In genomic region chr5:150789431-150789830, GRCh38 we compare ENCODE assay signal across 13 cellular contexts. TPM values are rescaled to one million over a fixed set of nuclear protein-coding genes. Genes with fewer than 3 reads are reported as not detected.
DNase-seq lines count a peak whose midpoint lies in the region; ATAC-seq and TF ChIP-seq lines count a peak whose summit lies in the region.
"Had no signal": no experiment of that assay in that cellular context is flagged by ENCODE, and none has a peak within 500 bp of the region (broad histone marks: within the 10 kb centered on the region; RNA-seq: fewer than 3 reads in every experiment).

No MANE protein-coding gene starts in this region.

- peaks cover 8% of the 10 kb centered on the region for H3K9me3 Mint-ChIP-seq in T-helper 2 cell treated with Interferon-gamma antibody and Interleukin-4, amounts not matched to agents 5 μg/mL and 100 μg/mL, for 36 hours
- no peaks in the 10 kb centered on the region for H3K9me3 Mint-ChIP-seq in dendritic cell treated with granulocyte-macrophage colony-stimulating factor and Interleukin-4, amounts not matched to agents 40 ng/mL and 50 ng/mL, for 4 days
- H3K9me3 Mint-ChIP-seq: immature natural killer cell had no signal

- H3K18ac ChIP-seq in neuronal stem cell (ENCODE audit: low read length), result no peak overlapping the region

- H3K4me2 ChIP-seq in skeletal muscle satellite cell (ENCODE audit: low read length) (peak overlapping the region; percentile 76), neuronal stem cell (ENCODE audit: insufficient read depth, low read length, poor library complexity, severe bottlenecking) (no peak overlapping the region)

- no peak for TF ChIP-seq CTCF in Panc1 (IDR thresholded peaks at IDR 0.05)

- no peak for DNase-seq in T-helper 2 cell treated with Interferon-gamma antibody and Interleukin-4, amounts not matched to agents 5 μg/mL and 100 μg/mL, for 36 hours (ENCODE audit: low spot score)
- DNase-seq in T-helper 2 cell (no peak), Panc1 (ENCODE audit: low read depth, low spot score) (no peak), neuronal stem cell (ENCODE audit: low spot score) (no peak), A172 (ENCODE audit: low spot score) (no peak)
- DNase-seq in activated CD8-positive, alpha-beta memory T cell treated with anti-CD3 and anti-CD28 coated beads for 24 hours, result no peak
- DNase-seq: activated effector memory CD4-positive, alpha-beta T cell treated with Interleukin-2 at 50 U/mL for 16 hours; immature natural killer cell had no signal

- peak overlapping the region; percentile 74 for H3K27ac Mint-ChIP-seq in T-helper 2 cell treated with Interferon-gamma antibody and Interleukin-4, amounts not matched to agents 5 μg/mL and 100 μg/mL, for 36 hours
- H3K27ac Mint-ChIP-seq in dendritic cell treated with granulocyte-macrophage colony-stimulating factor and Interleukin-4, amounts not matched to agents 40 ng/mL and 50 ng/mL, for 4 days, result peak overlapping the region; percentile 51

- H2AFZ ChIP-seq in neuronal stem cell (ENCODE audit: low read length), result no peak overlapping the region

- H3K23ac ChIP-seq in neuronal stem cell (ENCODE audit: low read depth, low read length, poor library complexity), result no peak overlapping the region

- CTCF ChIA-PET in Panc1 (lab: Charles Lee), result interaction anchor here (1.1 kb wide), 1 partner anchor 11 kb away, joined by 4 read pairs; the partner anchor contains the start of gene SMIM3

- H2BK120ac ChIP-seq in neuronal stem cell (ENCODE audit: low read depth, low read length), result no peak overlapping the region

- H2BK5ac ChIP-seq in neuronal stem cell (ENCODE audit: low read length), result no peak overlapping the region

- H3K14ac ChIP-seq in neuronal stem cell (ENCODE audit: low read length), result no peak overlapping the region

- H3K79me1 ChIP-seq in neuronal stem cell (ENCODE audit: low read depth, low read length), result no peaks in the 10 kb centered on the region

- no peak overlapping the region for H2AK5ac ChIP-seq in neuronal stem cell (ENCODE audit: low read depth, low read length)

- H3K4ac ChIP-seq in neuronal stem cell (ENCODE audit: low read length), result no peak overlapping the region

- peaks cover 48% of the 10 kb centered on the region for H3K4me1 Mint-ChIP-seq in T-helper 2 cell treated with Interferon-gamma antibody and Interleukin-4, amounts not matched to agents 5 μg/mL and 100 μg/mL, for 36 hours (ENCODE audit: low read depth)
- peaks cover 56% of the 10 kb centered on the region for H3K4me1 Mint-ChIP-seq in dendritic cell treated with granulocyte-macrophage colony-stimulating factor and Interleukin-4, amounts not matched to agents 40 ng/mL and 50 ng/mL, for 4 days (ENCODE audit: low read depth)

- no peaks in the 10 kb centered on the region for H3K36me3 ChIP-seq in Panc1 (ENCODE audit: control insufficient read depth, insufficient read depth, low read length)
- peaks cover 5% of the 10 kb centered on the region for H3K36me3 ChIP-seq in skeletal muscle satellite cell (ENCODE audit: insufficient read depth, low read length)
- H3K36me3 ChIP-seq in neuronal stem cell (replicated peaks in 1 of 2; ENCODE audit: control insufficient read depth in 2 of 2, insufficient read depth in 2 of 2, low read length in 2 of 2), result no peaks in the 10 kb centered on the region
- H3K36me3 ChIP-seq: prostate gland had no signal

- no peak overlapping the region for H4K8ac ChIP-seq in neuronal stem cell (ENCODE audit: low read depth, low read length)

- ATAC-seq in Panc1, result peak; percentile 61

- H3K27ac ChIP-seq in Panc1 (ENCODE audit: low read length) (peak overlapping the region; percentile 65), neuronal stem cell (replicated peaks; ENCODE audit: low read length) (no peak overlapping the region)

- H3K9me3 ChIP-seq in Panc1 (ENCODE audit: control insufficient read depth, insufficient read depth, low read depth, low read length) (no peaks in the 10 kb centered on the region), skeletal muscle satellite cell (replicated peaks; ENCODE audit: low read length) (no peaks in the 10 kb centered on the region), neuronal stem cell (replicated peaks in 1 of 2; ENCODE audit: control insufficient read depth in 2 of 2, insufficient read depth in 1 of 2, low read depth in 1 of 2, low read length in 2 of 2) (peaks cover 0 to 9% of the 10 kb centered on the region in 2 donors)
- H3K9me3 ChIP-seq: prostate gland had no signal

- H3K4me1 ChIP-seq in Panc1 (ENCODE audit: control insufficient read depth, insufficient read depth, low read length) (peaks cover 43% of the 10 kb centered on the region), skeletal muscle satellite cell (ENCODE audit: control insufficient read depth, insufficient read depth, low read length) (peaks cover 57% of the 10 kb centered on the region), neuronal stem cell (ENCODE audit: control insufficient read depth in 2 of 2, insufficient read depth in 1 of 2, low read depth in 1 of 2, low read length in 2 of 2) (peaks cover 0 to 3% of the 10 kb centered on the region in 2 donors)
- H3K4me1 ChIP-seq: prostate gland had no signal

- no CpG with 5 or more reads among the region's 7 CpGs for whole genome bisulfite sequencing in neuronal stem cell (ENCODE audit: extremely low coverage in 2 of 2, insufficient read length in 2 of 2, insufficient replicate concordance in 1 of 2), 2 donors

- no peak overlapping the region for H4K91ac ChIP-seq in neuronal stem cell (ENCODE audit: low read depth, low read length, poor library complexity)

- peaks cover 42% of the 10 kb centered on the region for H3K36me3 Mint-ChIP-seq in T-helper 2 cell treated with Interferon-gamma antibody and Interleukin-4, amounts not matched to agents 5 μg/mL and 100 μg/mL, for 36 hours (ENCODE audit: low read depth)
- no peaks in the 10 kb centered on the region for H3K36me3 Mint-ChIP-seq in dendritic cell treated with granulocyte-macrophage colony-stimulating factor and Interleukin-4, amounts not matched to agents 40 ng/mL and 50 ng/mL, for 4 days (ENCODE audit: low read depth)

- no peak overlapping the region for H2BK15ac ChIP-seq in neuronal stem cell (ENCODE audit: low read length)

- POLR2A ChIA-PET in Panc1 (lab: Charles Lee), result no interaction called here

- no peak overlapping the region for H2BK12ac ChIP-seq in neuronal stem cell (ENCODE audit: low read length)

- intact Hi-C loops in Panc1 (cut with micrococcal nuclease; ENCODE audit: unreplicated experiment), result no loop called here
- intact Hi-C loops in dendritic cell treated with granulocyte-macrophage colony-stimulating factor and Interleukin-4, amounts not matched to agents 40 ng/mL and 50 ng/mL, for 4 days (cut with micrococcal nuclease), result no loop called here

- in situ Hi-C loops in Panc1 (cut with HindIII; ENCODE audit: low pct_unique_long_range_greater_than_20kb, low sequenced_read_pairs), result no loop called here

- H3K9ac ChIP-seq in skeletal muscle satellite cell (ENCODE audit: low read depth, low read length), result peak overlapping the region; percentile 44
- H3K9ac ChIP-seq in neuronal stem cell (ENCODE audit: low read depth, low read length, poor library complexity), result no peak overlapping the region

- H3K27me3 ChIP-seq in Panc1 (ENCODE audit: control insufficient read depth, insufficient read depth, low read length) (no peaks in the 10 kb centered on the region), skeletal muscle satellite cell (ENCODE audit: control insufficient read depth, insufficient read depth, low read length) (no peaks in the 10 kb centered on the region), neuronal stem cell (ENCODE audit: control insufficient read depth in 3 of 3, insufficient read depth in 3 of 3, low read depth in 1 of 3, low read length in 3 of 3) (no peaks in the 10 kb centered on the region)

- no peak overlapping the region; a peak in 1 of 4 replicates for H3K4me3 ChIP-seq in Panc1 (ENCODE audit: low read depth in 2 of 2, low read length in 2 of 2)
- peak overlapping the region; percentile 29 for H3K4me3 ChIP-seq in skeletal muscle satellite cell (ENCODE audit: low read length)
- no peak overlapping the region for H3K4me3 ChIP-seq in neuronal stem cell (ENCODE audit: low read length in 2 of 2)
- H3K4me3 ChIP-seq: A549, K562, prostate gland had no signal

- no TSS peak for BruUV-seq in Panc1 (replicated peaks; lab: Mats Ljungman, UMichigan)

- H3K27me3 Mint-ChIP-seq in T-helper 2 cell treated with Interferon-gamma antibody and Interleukin-4, amounts not matched to agents 5 μg/mL and 100 μg/mL, for 36 hours (ENCODE audit: low read depth), result no peaks in the 10 kb centered on the region
- H3K27me3 Mint-ChIP-seq in dendritic cell treated with granulocyte-macrophage colony-stimulating factor and Interleukin-4, amounts not matched to agents 40 ng/mL and 50 ng/mL, for 4 days, result no peaks in the 10 kb centered on the region

- H3K4me3 Mint-ChIP-seq in T-helper 2 cell treated with Interferon-gamma antibody and Interleukin-4, amounts not matched to agents 5 μg/mL and 100 μg/mL, for 36 hours, result peak overlapping the region; percentile 65
- H3K4me3 Mint-ChIP-seq in dendritic cell treated with granulocyte-macrophage colony-stimulating factor and Interleukin-4, amounts not matched to agents 40 ng/mL and 50 ng/mL, for 4 days, result peak overlapping the region; percentile 28

RNA-seq across cellular contexts. Expression of gene SMIM3, which starts 10.9 kb away (rescaled TPM):
- total RNA-seq in Panc1 (2021; ENCODE audit: unreplicated experiment), result 55.2 TPM
- polyA plus RNA-seq in Panc1 (2012; ENCODE audit: insufficient read length), result 75.0 TPM
- total RNA-seq in skeletal muscle satellite cell (2012; rRNA removed), result 136 and 155 TPM in 2 replicates
- 11.0 TPM for polyA plus RNA-seq in neuronal stem cell (2013, experiment 1 of 2)
- 10.7 TPM for polyA plus RNA-seq in neuronal stem cell (2013, experiment 2 of 2)
- total RNA-seq in A172 (2014; rRNA removed; shearing (Covaris generic)), result 11.4 and 26.2 TPM in 2 replicates

RNA-seq across cellular contexts. Expression of gene DCTN4, which starts 30.6 kb away (rescaled TPM):
- total RNA-seq in Panc1 (2021; ENCODE audit: unreplicated experiment), result 66.8 TPM
- polyA plus RNA-seq in Panc1 (2012; ENCODE audit: insufficient read length), result 33.5 TPM
- total RNA-seq in skeletal muscle satellite cell (2012; rRNA removed), result 59.6 and 62.6 TPM in 2 replicates
- polyA plus RNA-seq in neuronal stem cell (2013, experiment 1 of 2), result 32.5 TPM
- 33.0 TPM for polyA plus RNA-seq in neuronal stem cell (2013, experiment 2 of 2)
- 67.7 and 68.0 TPM in 2 replicates for total RNA-seq in A172 (2014; rRNA removed; shearing (Covaris generic))

RNA-seq across cellular contexts. Expression of gene IRGM, which starts 56.9 kb away (rescaled TPM):
- total RNA-seq in Panc1 (2021; ENCODE audit: unreplicated experiment), result 0.18 TPM
- not detected for polyA plus RNA-seq in Panc1 (2012; ENCODE audit: insufficient read length)
- under 0.01 and 0.25 TPM in 2 replicates for total RNA-seq in skeletal muscle satellite cell (2012; rRNA removed)
- polyA plus RNA-seq in neuronal stem cell (2013, experiment 1 of 2), result not detected
- polyA plus RNA-seq in neuronal stem cell (2013, experiment 2 of 2), result 0.11 TPM
- not detected in 2 replicates for total RNA-seq in A172 (2014; rRNA removed; shearing (Covaris generic))
- polyA plus RNA-seq: A549 had no signal
